ENCODE assay signal across 20 cellular contexts in genomic region chr14:59543873-59544272, GRCh38. TPM values are rescaled to one million over a fixed set of nuclear protein-coding genes. Genes with fewer than 3 reads are reported as not detected.
DNase-seq lines count a peak whose midpoint lies in the region; ATAC-seq, FAIRE-seq and TF ChIP-seq lines count a peak whose summit lies in the region.
"Had no signal": no experiment of that assay in that cellular context is flagged by ENCODE, and none has a peak within 500 bp of the region (broad histone marks: within the 10 kb centered on the region; RNA-seq: fewer than 3 reads in every experiment).

No MANE protein-coding gene starts in this region.

- POLR2A ChIA-PET in HepG2 (lab: Yijun Ruan, JAX): no interaction called here

- FAIRE-seq in HepG2 (lab: Jason Lieb, UNC): no peak
- FAIRE-seq in urothelium cell line (lab: Jason Lieb, UNC): peak; percentile 46

- H3K4me3 ChIP-seq in HepG2 (replicated peaks in 1 of 3; ENCODE audit: insufficient read depth in 1 of 3, low read depth in 2 of 3, low read length in 3 of 3) (no peak overlapping the region), right lobe of liver (no peak overlapping the region)

- no peaks in the 10 kb centered on the region for H3K79me2 ChIP-seq in HepG2 (ENCODE audit: insufficient read depth, low read length)

- peaks cover 2 to 9% of the 10 kb centered on the region in 2 experiments; a peak in 2 of 5 replicates for H3K27me3 ChIP-seq in HepG2 (ENCODE audit: control insufficient read depth in 1 of 2, insufficient read depth in 2 of 2, low read length in 2 of 2)
- H3K27me3 ChIP-seq in right lobe of liver: no peaks in the 10 kb centered on the region

- TF ChIP-seq CTCF in HepG2 (CRISPR knock-in tag; IDR thresholded peaks at IDR 0.05): no peak
- TF ChIP-seq CTCF in right lobe of liver (IDR thresholded peaks at IDR 0.05): no peak

- H3K4me2 ChIP-seq in HepG2 (ENCODE audit: low read depth, low read length): no peak overlapping the region
- H3K4me2 ChIP-seq: KMS-11 had no signal

- H2AFZ ChIP-seq in HepG2 (ENCODE audit: low read length): no peak overlapping the region

- TF ChIP-seq EP300 in HepG2 (IDR thresholded peaks at IDR 0.05; ENCODE audit: low read depth in 2 of 2, low read length in 2 of 2) (no peak), HepG2 (CRISPR knock-in tag; IDR thresholded peaks at IDR 0.05; ENCODE audit: borderline replicate concordance) (no peak)

- 10% methylated on average over 7 of the region's 7 CpGs for WGBS in HepG2 (ENCODE audit: low lambda C conversion rate)
- WGBS in right lobe of liver (ENCODE audit: insufficient coverage, low coverage, low lambda C conversion rate, missing lambda C conversion rate): 39% methylated on average over 7 of the region's 7 CpGs

- H3K9ac ChIP-seq in HepG2 (ENCODE audit: insufficient read depth, low read depth, low read length): no peak overlapping the region
- H3K9ac ChIP-seq: KMS-11 had no signal

- no peak overlapping the region for H3K4me3 Mint-ChIP-seq in activated T-helper 17 cell treated with anti-CD3 and anti-CD28 coated beads, Interleukin-2, amount 50 U/mL, for 72 hours

- no peak for ATAC-seq in HepG2
- no peak for ATAC-seq in right lobe of liver
- ATAC-seq in HG02852 (IDR thresholded peaks at IDR 0.05; ENCODE audit: unreplicated experiment): no peak
- no peak for ATAC-seq in activated T-helper 17 cell treated with anti-CD3 and anti-CD28 coated beads, Interleukin-2, amount 50 U/mL, for 72 hours (replicated peaks)

- no peaks in the 10 kb centered on the region for H3K9me3 Mint-ChIP-seq in activated T-helper 17 cell treated with anti-CD3 and anti-CD28 coated beads, Interleukin-2, amount 50 U/mL, for 72 hours

- CTCF ChIA-PET in HepG2 (lab: Yijun Ruan, JAX; ENCODE audit: low intra/inter-chr PET ratio, low total read pairs): no interaction called here

- H3K36me3 Mint-ChIP-seq in activated T-helper 17 cell treated with anti-CD3 and anti-CD28 coated beads, Interleukin-2, amount 50 U/mL, for 72 hours (ENCODE audit: low read depth): no peaks in the 10 kb centered on the region

- H3K27ac Mint-ChIP-seq in activated T-helper 17 cell treated with anti-CD3 and anti-CD28 coated beads, Interleukin-2, amount 50 U/mL, for 72 hours: no peak overlapping the region

- no peaks in the 10 kb centered on the region for H3K36me3 ChIP-seq in HepG2 (replicated peaks in 1 of 2; ENCODE audit: control insufficient read depth in 1 of 2, insufficient read depth in 2 of 2, low read length in 2 of 2)
- no peaks in the 10 kb centered on the region for H3K36me3 ChIP-seq in right lobe of liver

- H3K4me1 Mint-ChIP-seq in activated T-helper 17 cell treated with anti-CD3 and anti-CD28 coated beads, Interleukin-2, amount 50 U/mL, for 72 hours: no peaks in the 10 kb centered on the region

- no peaks in the 10 kb centered on the region for H3K9me3 ChIP-seq in HepG2 (ENCODE audit: low read length)
- H3K9me3 ChIP-seq in right lobe of liver: no peaks in the 10 kb centered on the region

- no peaks in the 10 kb centered on the region for H4K20me1 ChIP-seq in HepG2 (ENCODE audit: insufficient read depth, low read length)

- TF ChIP-seq POLR2A in HepG2 (IDR thresholded peaks at IDR 0.05; ENCODE audit: insufficient read depth in 1 of 2, low read depth in 2 of 2, low read length in 2 of 2) (no peak), right lobe of liver (IDR thresholded peaks at IDR 0.05) (no peak)

- no peak for TF ChIP-seq RAD21 in HepG2 (CRISPR knock-in tag; IDR thresholded peaks at IDR 0.05)

- H3K4me1 ChIP-seq in HepG2 (ENCODE audit: insufficient read depth, low read length) (no peaks in the 10 kb centered on the region), right lobe of liver (no peaks in the 10 kb centered on the region)

- no peak overlapping the region for H3K27ac ChIP-seq in HepG2 (ENCODE audit: extremely low read length, insufficient read depth, low read length)
- no peak overlapping the region for H3K27ac ChIP-seq in right lobe of liver
- H3K27ac ChIP-seq: KMS-11 had no signal

- DNase-seq in HepG2 (ENCODE audit: low spot score) (no peak), right lobe of liver (no peak), NCI-H2107 (lab: John Stamatoyannopoulos, UW) (peak; percentile 61), NCI-H748 treated with DMSO at 0.1 percent for 48 hours (lab: John Stamatoyannopoulos, UW) (peak; percentile 24), urothelium cell line (ENCODE audit: low spot score) (no peak)
- no peak for DNase-seq in activated CD8-positive, alpha-beta memory T cell treated with anti-CD3 and anti-CD28 coated beads for 24 hours
- DNase-seq: C1 segment of cervical spinal cord, EL, H7, NCI-H1048, NCI-H2171 treated with DMSO at 0.1 percent for 48 hours, NCI-H524, OCI-M1, SHP77 treated with DMSO at 0.1 percent for 48 hours had no signal

- in situ Hi-C loops in HepG2 (cut with HindIII; ENCODE audit: extremely low pct_ligation_motif_present, low pct_unique_long_range_greater_than_20kb): no loop called here

- intact Hi-C loops in HepG2 (cut with micrococcal nuclease; ENCODE audit: unreplicated experiment): no loop called here
- intact Hi-C loops in right lobe of liver (cut with DNase I): no loop called here

- BruUV-seq in HepG2 (replicated peaks; lab: Mats Ljungman, UMichigan): no TSS peak

- H3K27me3 Mint-ChIP-seq in activated T-helper 17 cell treated with anti-CD3 and anti-CD28 coated beads, Interleukin-2, amount 50 U/mL, for 72 hours: peaks cover 10% of the 10 kb centered on the region

RNA-seq across cellular contexts. Expression of gene CCDC175, which starts 32.7 kb away (rescaled TPM):
- total RNA-seq in HepG2 (2016; rRNA removed; fragmentation: Illumina TruSeq; extraction: Trizol) (not detected in 2 replicates), right lobe of liver (not detected)
- total RNA-seq in HepG2 (2016; cell fraction: cytosol; rRNA removed; fragmentation: Illumina TruSeq; extraction: Trizol; ENCODE audit: low read depth): not detected in 2 replicates
- total RNA-seq in HepG2 (2016; cell fraction: insoluble cytoplasmic fraction; rRNA removed; fragmentation: Illumina TruSeq; extraction: Trizol): not detected in 2 replicates
- total RNA-seq in HepG2 (2016; cell fraction: membrane; rRNA removed; fragmentation: Illumina TruSeq; extraction: Trizol): not detected in 2 replicates
- total RNA-seq in HepG2 (2016; cell fraction: nucleus; rRNA removed; fragmentation: Illumina TruSeq; extraction: Trizol): not detected in 2 replicates
- not detected in 2 replicates for polyA plus RNA-seq in HepG2 (2011; rRNA removed)
- polyA plus RNA-seq in HepG2 (2011; cell fraction: cytosol; rRNA removed): not detected in 2 replicates
- not detected in 2 replicates for polyA plus RNA-seq in HepG2 (2011; cell fraction: nucleus; rRNA removed)
- polyA plus RNA-seq in HepG2 (2012): not detected in 2 replicates
- not detected in 2 replicates for polyA plus RNA-seq in HepG2 (2016; cell fraction: cytosol; fragmentation: Illumina TruSeq; extraction: Trizol; ENCODE audit: low read depth)
- not detected in 2 replicates for polyA plus RNA-seq in HepG2 (2016; cell fraction: insoluble cytoplasmic fraction; fragmentation: Illumina TruSeq; extraction: Trizol; ENCODE audit: low read depth)
- not detected in 2 replicates for polyA plus RNA-seq in HepG2 (2016; cell fraction: membrane; fragmentation: Illumina TruSeq; extraction: Trizol; ENCODE audit: low read depth)
- not detected in 2 replicates for polyA plus RNA-seq in HepG2 (2016; cell fraction: nucleus; fragmentation: Illumina TruSeq; extraction: Trizol; ENCODE audit: insufficient read depth, low read depth)
- polyA minus RNA-seq in HepG2 (2011; rRNA and poly(A)+ RNA removed; ENCODE audit: low replicate concordance): not detected in 2 replicates
- not detected in 2 replicates for polyA minus RNA-seq in HepG2 (2011; cell fraction: cytosol; rRNA and poly(A)+ RNA removed)
- not detected in 2 replicates for polyA minus RNA-seq in HepG2 (2011; cell fraction: nucleus; rRNA and poly(A)+ RNA removed)
- not detected for total RNA-seq in activated T-helper 17 cell treated with anti-CD3 and anti-CD28 coated beads, Interleukin-2, amount 50 U/mL, for 72 hours
- total RNA-seq: H7; M059J; RPMI7951; T-helper 1 cell treated with Interleukin-12 subunit alpha and Interleukin-12 subunit beta and Interleukin-4 antibody, amounts not matched to agents 30 ng/mL and 1 ng/mL, for 36 hours had no signal

RNA-seq across cellular contexts. Expression of gene JKAMP, which starts 59.6 kb away (rescaled TPM):
- 41.6 and 56.4 TPM in 2 replicates for total RNA-seq in HepG2 (2016; rRNA removed; fragmentation: Illumina TruSeq; extraction: Trizol)
- 8.3 and 8.5 TPM in 2 replicates for total RNA-seq in HepG2 (2016; cell fraction: cytosol; rRNA removed; fragmentation: Illumina TruSeq; extraction: Trizol; ENCODE audit: low read depth)
- total RNA-seq in HepG2 (2016; cell fraction: insoluble cytoplasmic fraction; rRNA removed; fragmentation: Illumina TruSeq; extraction: Trizol): 41.4 and 55.0 TPM in 2 replicates
- 17.3 and 18.6 TPM in 2 replicates for total RNA-seq in HepG2 (2016; cell fraction: membrane; rRNA removed; fragmentation: Illumina TruSeq; extraction: Trizol)
- 46.8 and 55.7 TPM in 2 replicates for total RNA-seq in HepG2 (2016; cell fraction: nucleus; rRNA removed; fragmentation: Illumina TruSeq; extraction: Trizol)
- polyA plus RNA-seq in HepG2 (2011; rRNA removed): 93.0 and 135 TPM in 2 replicates
- polyA plus RNA-seq in HepG2 (2011; cell fraction: cytosol; rRNA removed): 61.0 and 87.4 TPM in 2 replicates
- 40.0 and 54.9 TPM in 2 replicates for polyA plus RNA-seq in HepG2 (2011; cell fraction: nucleus; rRNA removed)
- polyA plus RNA-seq in HepG2 (2012): 28.5 and 39.4 TPM in 2 replicates
- 5.2 and 6.3 TPM in 2 replicates for polyA plus RNA-seq in HepG2 (2016; cell fraction: cytosol; fragmentation: Illumina TruSeq; extraction: Trizol; ENCODE audit: low read depth)
- 38.8 and 39.2 TPM in 2 replicates for polyA plus RNA-seq in HepG2 (2016; cell fraction: insoluble cytoplasmic fraction; fragmentation: Illumina TruSeq; extraction: Trizol; ENCODE audit: low read depth)
- 12.6 and 12.7 TPM in 2 replicates for polyA plus RNA-seq in HepG2 (2016; cell fraction: membrane; fragmentation: Illumina TruSeq; extraction: Trizol; ENCODE audit: low read depth)
- polyA plus RNA-seq in HepG2 (2016; cell fraction: nucleus; fragmentation: Illumina TruSeq; extraction: Trizol; ENCODE audit: insufficient read depth, low read depth): 80.1 and 84.0 TPM in 2 replicates
- 78.9 and 119 TPM in 2 replicates for polyA minus RNA-seq in HepG2 (2011; rRNA and poly(A)+ RNA removed; ENCODE audit: low replicate concordance)
- 30.7 and 32.2 TPM in 2 replicates for polyA minus RNA-seq in HepG2 (2011; cell fraction: cytosol; rRNA and poly(A)+ RNA removed)
- polyA minus RNA-seq in HepG2 (2011; cell fraction: nucleus; rRNA and poly(A)+ RNA removed): 49.6 and 63.4 TPM in 2 replicates
- 10 to 100 TPM; 15.3 to 32.3 (median 16.1) TPM for total RNA-seq in right lobe of liver
- total RNA-seq in activated T-helper 17 cell treated with anti-CD3 and anti-CD28 coated beads, Interleukin-2, amount 50 U/mL, for 72 hours: 10 to 100 TPM; 25.4 to 29.4 TPM

RNA-seq across cellular contexts. Expression of gene L3HYPDH, which starts 59.7 kb away (rescaled TPM):
- total RNA-seq in HepG2 (2016; rRNA removed; fragmentation: Illumina TruSeq; extraction: Trizol): 22.4 and 30.5 TPM in 2 replicates
- 7.8 and 8.6 TPM in 2 replicates for total RNA-seq in HepG2 (2016; cell fraction: cytosol; rRNA removed; fragmentation: Illumina TruSeq; extraction: Trizol; ENCODE audit: low read depth)
- total RNA-seq in HepG2 (2016; cell fraction: insoluble cytoplasmic fraction; rRNA removed; fragmentation: Illumina TruSeq; extraction: Trizol): 23.8 and 30.7 TPM in 2 replicates
- total RNA-seq in HepG2 (2016; cell fraction: membrane; rRNA removed; fragmentation: Illumina TruSeq; extraction: Trizol): 8.9 and 9.8 TPM in 2 replicates
- 73.7 and 77.8 TPM in 2 replicates for total RNA-seq in HepG2 (2016; cell fraction: nucleus; rRNA removed; fragmentation: Illumina TruSeq; extraction: Trizol)
- 36.6 and 40.8 TPM in 2 replicates for polyA plus RNA-seq in HepG2 (2011; rRNA removed)
- polyA plus RNA-seq in HepG2 (2011; cell fraction: cytosol; rRNA removed): 9.2 and 11.5 TPM in 2 replicates
- polyA plus RNA-seq in HepG2 (2011; cell fraction: nucleus; rRNA removed): 195 and 205 TPM in 2 replicates
- 22.0 and 27.6 TPM in 2 replicates for polyA plus RNA-seq in HepG2 (2012)
- 4.8 and 6.9 TPM in 2 replicates for polyA plus RNA-seq in HepG2 (2016; cell fraction: cytosol; fragmentation: Illumina TruSeq; extraction: Trizol; ENCODE audit: low read depth)
- 22.7 and 25.1 TPM in 2 replicates for polyA plus RNA-seq in HepG2 (2016; cell fraction: insoluble cytoplasmic fraction; fragmentation: Illumina TruSeq; extraction: Trizol; ENCODE audit: low read depth)
- 4.4 and 5.8 TPM in 2 replicates for polyA plus RNA-seq in HepG2 (2016; cell fraction: membrane; fragmentation: Illumina TruSeq; extraction: Trizol; ENCODE audit: low read depth)
- 89.2 and 96.5 TPM in 2 replicates for polyA plus RNA-seq in HepG2 (2016; cell fraction: nucleus; fragmentation: Illumina TruSeq; extraction: Trizol; ENCODE audit: insufficient read depth, low read depth)
- 24.8 and 33.4 TPM in 2 replicates for polyA minus RNA-seq in HepG2 (2011; rRNA and poly(A)+ RNA removed; ENCODE audit: low replicate concordance)
- 6.7 and 7.6 TPM in 2 replicates for polyA minus RNA-seq in HepG2 (2011; cell fraction: cytosol; rRNA and poly(A)+ RNA removed)
- 156 and 164 TPM in 2 replicates for polyA minus RNA-seq in HepG2 (2011; cell fraction: nucleus; rRNA and poly(A)+ RNA removed)
- 10 to 100 TPM; 10.3 to 48.5 (median 23.4) TPM for total RNA-seq in right lobe of liver
- total RNA-seq in activated T-helper 17 cell treated with anti-CD3 and anti-CD28 coated beads, Interleukin-2, amount 50 U/mL, for 72 hours: 10 to 100 TPM; 15.5 to 16.4 TPM

Comparison
In these comparisons a context has a peak if more than half of its experiments do, and no peak if none do; other contexts are left out.
1. DNase-seq: peak in NCI-H2107 (single experiment) and NCI-H748 treated with DMSO at 0.1 percent for 48 hours (single experiment); none in HepG2 (single experiment), right lobe of liver (0 of 3), urothelium cell line (single experiment) and activated CD8-positive, alpha-beta memory T cell treated with anti-CD3 and anti-CD28 coated beads for 24 hours (single experiment).